ENCODE assay signal across 8 cellular contexts in genomic region chrX:74291577-74291963, GRCh38. TPM values are rescaled to one million over a fixed set of nuclear protein-coding genes. Genes with fewer than 3 reads are reported as not detected.
DNase-seq lines count a peak whose midpoint lies in the region; TF ChIP-seq lines count a peak whose summit lies in the region.

No MANE protein-coding gene starts in this region.

- no peaks in the 10 kb centered on the region for H3K27me3 ChIP-seq in colonic mucosa

- H3K4me1 Mint-ChIP-seq in nephron progenitor cell, result peaks cover 12% of the 10 kb centered on the region

- intact Hi-C loops in colonic mucosa (cut with DNase I), result no loop called here
- intact Hi-C loops in posterior cingulate gyrus (cut with DNase I), result loop anchor here (10.0 kb wide), 1 partner anchor 347 kb away; no protein-coding TSS in a partner anchor

- H3K4me3 Mint-ChIP-seq in nephron progenitor cell, result peak overlapping the region; percentile 94

- no peaks in the 10 kb centered on the region for H3K9me3 ChIP-seq in colonic mucosa

- H3K36me3 Mint-ChIP-seq in nephron progenitor cell (ENCODE audit: low read depth), result peaks cover 25% of the 10 kb centered on the region

- peaks cover 5% of the 10 kb centered on the region for H3K27me3 Mint-ChIP-seq in nephron progenitor cell (ENCODE audit: low read depth, poor library complexity)

- H3K27ac ChIP-seq in C4-2B, result peak overlapping the region; percentile 92
- H3K27ac ChIP-seq in colonic mucosa, result peak overlapping the region; percentile 91

- TF ChIP-seq CTCF in C4-2B (conservative IDR thresholded peaks at IDR 0.05) (no peak), LNCaP clone FGC (IDR thresholded peaks at IDR 0.05; ENCODE audit: control insufficient read depth, extremely low read depth, insufficient read depth) (no peak), colonic mucosa (IDR thresholded peaks at IDR 0.05) (no peak), nephron progenitor cell (IDR thresholded peaks at IDR 0.05) (no peak)

- H3K4me3 ChIP-seq in LNCaP clone FGC (ENCODE audit: low read depth, low read length) (peak overlapping the region; percentile 87), colonic mucosa (peak overlapping the region; percentile 37)

- peak overlapping the region; percentile 98 for H3K27ac Mint-ChIP-seq in nephron progenitor cell

- no peak for DNase-seq in LNCaP clone FGC (ENCODE audit: low read depth)
- no peak for DNase-seq in colonic mucosa
- no peak for DNase-seq in nephron progenitor cell
- DNase-seq in NCI-H2227 treated with DMSO at 0.1 percent for 48 hours (lab: John Stamatoyannopoulos, UW), result no peak
- DNase-seq in DMS 273 treated with DMSO at 0.1 percent for 48 hours (lab: John Stamatoyannopoulos, UW), result no peak
- DNase-seq in posterior cingulate gyrus, result no peak
- no peak for DNase-seq in cerebellar nuclear complex (lab: John Stamatoyannopoulos, UW)

- H3K9me3 Mint-ChIP-seq in nephron progenitor cell, result no peaks in the 10 kb centered on the region

- peak overlapping the region; percentile 71 to 89 for H3K9ac ChIP-seq in colonic mucosa (ENCODE audit: low read depth in 2 of 2, low read length in 2 of 2)

- no peaks in the 10 kb centered on the region for H3K36me3 ChIP-seq in colonic mucosa

- no peaks in the 10 kb centered on the region for H3K4me1 ChIP-seq in colonic mucosa

RNA-seq across cellular contexts. Expression of gene ZCCHC13, which starts 12.4 kb away (rescaled TPM):
- total RNA-seq in colonic mucosa, result not detected
